ENCODE assay signal across 8 cellular contexts in the genomic region with DNA sequence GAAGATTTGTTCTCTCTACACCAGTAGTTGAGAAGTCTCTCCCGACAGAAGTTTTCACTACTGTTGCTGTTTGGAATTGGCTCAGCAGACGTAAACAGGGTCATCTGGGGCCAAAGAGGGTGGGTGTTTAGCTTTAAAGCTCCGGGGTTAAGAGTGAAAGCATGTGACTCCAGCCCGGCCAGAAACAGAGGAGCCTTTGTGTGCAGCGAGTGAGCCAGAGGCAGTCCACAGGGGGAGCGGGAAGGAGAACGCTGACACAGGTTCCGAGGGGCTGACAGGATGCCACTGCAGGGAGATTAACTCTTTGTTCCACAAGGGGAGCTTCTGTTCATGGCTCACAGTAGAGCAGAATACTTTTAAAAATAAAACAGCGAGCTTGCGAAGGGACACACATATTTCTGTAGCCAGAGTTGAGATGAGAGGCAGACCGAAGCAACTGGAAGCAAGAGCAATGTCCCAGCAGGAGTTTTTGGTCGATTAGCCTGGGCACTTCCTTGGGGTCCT. TPM values are rescaled to one million over a fixed set of nuclear protein-coding genes. Genes with fewer than 3 reads are reported as not detected.
DNase-seq lines count a peak whose midpoint lies in the region; ATAC-seq and TF ChIP-seq lines count a peak whose summit lies in the region.

No MANE protein-coding gene starts in this region.

- no peaks in the 10 kb centered on the region for H3K9me3 Mint-ChIP-seq in HFFc6
- no peaks in the 10 kb centered on the region for H3K9me3 Mint-ChIP-seq in natural killer cell treated with Interleukin-12 subunit alpha and Interleukin-12 subunit beta and Interleukin-15 and Interleukin-18, amount 100 ng/mL, for 72 hours

- no peaks in the 10 kb centered on the region for H3K36me3 Mint-ChIP-seq in HFFc6 (ENCODE audit: low read depth)
- H3K36me3 Mint-ChIP-seq in natural killer cell treated with Interleukin-12 subunit alpha and Interleukin-12 subunit beta and Interleukin-15 and Interleukin-18, amount 100 ng/mL, for 72 hours: no peaks in the 10 kb centered on the region

- peaks cover 32% of the 10 kb centered on the region for H3K4me1 Mint-ChIP-seq in HFFc6 (ENCODE audit: low read depth)
- peaks cover 6% of the 10 kb centered on the region in 2 donors for H3K4me1 Mint-ChIP-seq in natural killer cell treated with Interleukin-12 subunit alpha and Interleukin-12 subunit beta and Interleukin-15 and Interleukin-18, amount 100 ng/mL, for 72 hours (ENCODE audit: low read depth in 2 of 2)

- no peaks in the 10 kb centered on the region for H3K9me3 ChIP-seq in WERI-Rb-1 (ENCODE audit: severe bottlenecking)

- peaks cover 9% of the 10 kb centered on the region for H3K27me3 Mint-ChIP-seq in HFFc6 (ENCODE audit: insufficient read depth)
- peaks cover 30 to 33% of the 10 kb centered on the region in 2 donors for H3K27me3 Mint-ChIP-seq in natural killer cell treated with Interleukin-12 subunit alpha and Interleukin-12 subunit beta and Interleukin-15 and Interleukin-18, amount 100 ng/mL, for 72 hours

- H3K4me3 ChIP-seq in AG10803 (ENCODE audit: low read length): peak overlapping the region; percentile 54
- H3K4me3 ChIP-seq in WERI-Rb-1 (ENCODE audit: low read depth, low read length): no peak overlapping the region

- no peak for ATAC-seq in natural killer cell treated with Interleukin-12 subunit alpha and Interleukin-12 subunit beta and Interleukin-15 and Interleukin-18, amount 100 ng/mL, for 72 hours
- ATAC-seq in GM18858 (IDR thresholded peaks at IDR 0.05; ENCODE audit: unreplicated experiment): no peak
- no peak for ATAC-seq in GM19328 (IDR thresholded peaks at IDR 0.05; ENCODE audit: unreplicated experiment)

- DNase-seq in AG10803 (ENCODE audit: low read depth) (peak; percentile 64), HFFc6 (peak; percentile 24), WERI-Rb-1 (peak; percentile 62), foreskin melanocyte (peak; percentile 98), DMS53 treated with DMSO at 0.1 percent for 48 hours (lab: John Stamatoyannopoulos, UW; ENCODE audit: unreplicated experiment) (no peak)
- no peak for DNase-seq in natural killer cell treated with Interleukin-12 subunit alpha and Interleukin-12 subunit beta and Interleukin-15 and Interleukin-18, amount 100 ng/mL, for 72 hours (ENCODE audit: low spot score)

- H3K27me3 ChIP-seq in WERI-Rb-1 (ENCODE audit: insufficient read depth, low read depth, severe bottlenecking): no peaks in the 10 kb centered on the region

- H3K4me3 Mint-ChIP-seq in HFFc6: peak overlapping the region; percentile 83
- peak overlapping the region; percentile 28 for H3K4me3 Mint-ChIP-seq in natural killer cell treated with Interleukin-12 subunit alpha and Interleukin-12 subunit beta and Interleukin-15 and Interleukin-18, amount 100 ng/mL, for 72 hours

- H3K27ac ChIP-seq in WERI-Rb-1: no peak overlapping the region

- TF ChIP-seq CTCF in AG10803 (conservative IDR thresholded peaks at IDR 0.05; ENCODE audit: low read length): peak; percentile 23
- TF ChIP-seq CTCF in HFFc6 (IDR thresholded peaks at IDR 0.05): peak; percentile 4; the same call in 1 of the 2 replicates
- TF ChIP-seq CTCF in WERI-Rb-1 (IDR thresholded peaks at IDR 0.05; ENCODE audit: low read depth, low read length): no peak

- H3K27ac Mint-ChIP-seq in HFFc6: peak overlapping the region; percentile 32; the same call in 1 of the 2 replicates
- no peak overlapping the region for H3K27ac Mint-ChIP-seq in natural killer cell treated with Interleukin-12 subunit alpha and Interleukin-12 subunit beta and Interleukin-15 and Interleukin-18, amount 100 ng/mL, for 72 hours

- no peaks in the 10 kb centered on the region for H3K36me3 ChIP-seq in WERI-Rb-1

RNA-seq across cellular contexts. Expression of gene BMF, which starts 26.9 kb away (rescaled TPM):
- 1 to 10 TPM in 2 of 6 experiments, under 1 TPM in 4; 0.57 to 1.2 (median 0.81) TPM for total RNA-seq in HFFc6 (2021; fragmentation: NEBNext Ultra II Directional; extraction: Animal tissue kit (Norgen Biotek cat#: 25700))
- 1 to 10 TPM; 1.8 to 4.6 TPM for total RNA-seq in natural killer cell treated with Interleukin-12 subunit alpha and Interleukin-12 subunit beta and Interleukin-15 and Interleukin-18, amount 100 ng/mL, for 72 hours

RNA-seq across cellular contexts. Expression of gene SRP14, which starts 42.8 kb away (rescaled TPM):
- 100 to 1,000 TPM; 177 to 227 (median 212) TPM for total RNA-seq in HFFc6 (2021; fragmentation: NEBNext Ultra II Directional; extraction: Animal tissue kit (Norgen Biotek cat#: 25700))
- total RNA-seq in natural killer cell treated with Interleukin-12 subunit alpha and Interleukin-12 subunit beta and Interleukin-15 and Interleukin-18, amount 100 ng/mL, for 72 hours: 100 to 1,000 TPM in 1 of 2 donors, 10 to 100 TPM in 1; 92.6 to 137 TPM

Comparison
In these comparisons a context has a peak if more than half of its experiments do, and no peak if none do; other contexts are left out.
1. DNase-seq: peak in AG10803 (single experiment), HFFc6 (single experiment), WERI-Rb-1 (single experiment) and foreskin melanocyte (single experiment); none in natural killer cell treated with Interleukin-12 subunit alpha and Interleukin-12 subunit beta and Interleukin-15 and Interleukin-18, amount 100 ng/mL, for 72 hours (single experiment) and DMS53 treated with DMSO at 0.1 percent for 48 hours (single experiment).